Comparison of ENCODE assay signal across 8 cellular contexts in the genomic region with DNA sequence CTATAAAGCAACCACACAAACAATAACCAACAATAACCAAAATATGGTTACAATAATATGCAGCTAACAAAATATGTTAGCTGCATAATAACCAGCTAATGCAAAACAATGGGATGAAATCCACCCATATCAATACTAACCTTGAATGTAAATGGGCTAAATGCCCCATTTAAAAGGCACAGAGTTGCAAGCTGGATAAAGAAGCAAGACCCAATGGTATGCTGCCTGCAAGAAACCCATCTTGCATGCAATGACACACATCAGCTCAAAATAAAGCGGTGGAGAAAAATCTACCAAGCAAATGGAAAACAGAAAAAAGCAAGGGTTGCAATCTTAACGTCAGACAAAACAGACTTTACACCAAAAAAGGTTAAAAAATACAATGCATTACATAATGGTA.
"Had no signal": no experiment of that assay in that cellular context is flagged by ENCODE, and none has a peak within 500 bp of the region (broad histone marks: within the 10 kb centered on the region; RNA-seq: fewer than 3 reads in every experiment).

No MANE protein-coding gene starts in this region.

- H3K9me3 ChIP-seq: HAP-1 had no signal

- H3K4me1 ChIP-seq: HAP-1 had no signal

- H3K36me3 ChIP-seq: HAP-1 had no signal

- H3K4me3 ChIP-seq: GM23248, GM23338, HAP-1 had no signal

- DNase-seq: GM23248, GOT3, H7, H9, HCEC 1CT, HFFc6 had no signal

- H3K27ac ChIP-seq: GM23248 had no signal
